In the genomic region with DNA sequence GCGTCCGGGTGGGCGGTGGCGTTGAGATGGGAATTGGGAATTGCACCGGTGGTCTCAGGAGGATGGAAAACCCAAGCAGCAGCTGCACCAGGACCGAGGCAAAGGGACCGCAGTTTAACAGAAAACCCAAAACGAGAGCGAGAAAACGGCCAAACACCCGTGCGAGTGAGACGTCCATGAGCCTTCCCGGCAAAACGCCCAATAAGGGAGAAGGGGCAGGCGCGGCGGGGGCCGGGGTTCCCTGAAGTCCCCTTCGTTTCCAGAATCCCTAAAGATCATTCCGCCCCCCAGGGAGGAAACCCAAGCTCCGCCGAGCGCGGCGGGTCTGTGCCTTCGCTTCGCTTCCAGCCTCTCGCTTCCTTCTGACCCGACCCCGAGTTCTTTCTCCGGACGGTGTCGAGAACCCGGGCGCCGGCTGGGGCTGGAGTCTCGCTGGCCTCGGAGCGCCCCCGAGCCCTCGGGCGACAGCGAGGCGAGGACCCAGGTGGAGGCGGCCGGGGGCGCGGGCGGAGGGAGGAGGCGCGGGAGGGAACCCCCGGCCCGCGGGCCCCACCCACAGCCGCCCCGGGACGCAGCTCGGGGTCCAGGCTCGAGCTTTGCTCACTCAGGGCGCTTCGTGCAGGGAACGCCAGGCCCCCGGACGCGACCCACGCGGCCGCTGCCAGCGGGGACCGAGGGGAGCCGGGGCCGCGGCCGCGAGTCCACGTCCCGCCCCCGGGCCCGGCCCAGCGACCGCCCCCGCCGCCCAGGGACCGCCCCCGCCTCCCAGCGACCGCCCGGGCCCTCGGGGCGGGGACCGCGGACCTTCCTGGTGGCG, we compare ENCODE assay signal across 8 cellular contexts. TPM values are rescaled to one million over a fixed set of nuclear protein-coding genes. Genes with fewer than 3 reads are reported as not detected.
DNase-seq lines count a peak whose midpoint lies in the region; ATAC-seq and TF ChIP-seq lines count a peak whose summit lies in the region.

Gene PGGHG, plus strand, starts transcription at position 799 of the 817 bp plus-strand sequence. CDS start 691 bp downstream, outside the sequence.

- no peak within 1 kb of the TSS for H3K27ac ChIP-seq in fibroblast of lung (ENCODE audit: insufficient read depth, low read length)

- no peaks in the 10 kb centered on the region for H3K9me3 Mint-ChIP-seq in natural killer cell treated with Interleukin-12 subunit alpha and Interleukin-12 subunit beta and Interleukin-15 and Interleukin-18, amount 100 ng/mL, for 72 hours

- no peak for TF ChIP-seq CTCF in fibroblast of lung (conservative IDR thresholded peaks at IDR 0.05 in 1 of 2, IDR thresholded peaks at IDR 0.05 in 1 of 2; ENCODE audit: low read depth in 1 of 2, low read length in 2 of 2)

- peak within 1 kb of the TSS; percentile 9 for H3K9ac ChIP-seq in fibroblast of lung (ENCODE audit: insufficient read depth, low read length)

- no peaks in the 10 kb centered on the region for H3K79me2 ChIP-seq in fibroblast of lung (ENCODE audit: control insufficient read depth, insufficient read depth, low read length)

- no peaks in the 10 kb centered on the region for H4K20me1 ChIP-seq in fibroblast of lung (ENCODE audit: control insufficient read depth, extremely low read depth, insufficient read depth, low read length)

- H3K27me3 ChIP-seq in HAP-1 (ENCODE audit: low read depth), result no peaks in the 10 kb centered on the region
- H3K27me3 ChIP-seq in fibroblast of lung (ENCODE audit: control insufficient read depth, insufficient read depth, low read length), result peaks cover 5% of the 10 kb centered on the region

- in situ Hi-C loops in HAP-1 (cut with MboI; ENCODE audit: low sequenced_read_pairs), result no loop called here

- H3K27me3 Mint-ChIP-seq in natural killer cell treated with Interleukin-12 subunit alpha and Interleukin-12 subunit beta and Interleukin-15 and Interleukin-18, amount 100 ng/mL, for 72 hours, result peaks cover 4 to 18% of the 10 kb centered on the region in 2 donors

- peak; percentile 53 for DNase-seq in Daoy (ENCODE audit: low read depth)
- peak; percentile 35 to 85 for DNase-seq in HAP-1 (ENCODE audit: low spot score in 2 of 2)
- peak; percentile 71 for DNase-seq in NCI-H69 (lab: John Stamatoyannopoulos, UW)
- peak; percentile 76 for DNase-seq in activated T-cell treated with anti-CD3 and anti-CD28 coated beads, Interleukin-2, amount 50 U/mL, for 1 hour
- peak in 1 of 2 donors; percentile 8 for DNase-seq in fibroblast of lung (ENCODE audit: low read depth in 2 of 2)
- DNase-seq in natural killer cell treated with Interleukin-12 subunit alpha and Interleukin-12 subunit beta and Interleukin-15 and Interleukin-18, amount 100 ng/mL, for 72 hours (ENCODE audit: low spot score), result peak; percentile 85
- DNase-seq in pons (ENCODE audit: low spot score), result no peak

- peak within 1 kb of the TSS; percentile 51 to 68 for H3K27ac Mint-ChIP-seq in natural killer cell treated with Interleukin-12 subunit alpha and Interleukin-12 subunit beta and Interleukin-15 and Interleukin-18, amount 100 ng/mL, for 72 hours

- peak within 1 kb of the TSS; percentile 90 for H3K4me3 Mint-ChIP-seq in natural killer cell treated with Interleukin-12 subunit alpha and Interleukin-12 subunit beta and Interleukin-15 and Interleukin-18, amount 100 ng/mL, for 72 hours

- peak; percentile 86 to 92 for ATAC-seq in natural killer cell treated with Interleukin-12 subunit alpha and Interleukin-12 subunit beta and Interleukin-15 and Interleukin-18, amount 100 ng/mL, for 72 hours
- ATAC-seq in GM19467 (IDR thresholded peaks at IDR 0.05; ENCODE audit: unreplicated experiment), result no peak

- H2AFZ ChIP-seq in fibroblast of lung (ENCODE audit: low read length), result peak within 1 kb of the TSS; percentile 33

- peaks cover 17 to 26% of the 10 kb centered on the region in 2 donors for H3K4me1 Mint-ChIP-seq in natural killer cell treated with Interleukin-12 subunit alpha and Interleukin-12 subunit beta and Interleukin-15 and Interleukin-18, amount 100 ng/mL, for 72 hours (ENCODE audit: low read depth in 2 of 2)

- H3K9me3 ChIP-seq in HAP-1, result no peaks in the 10 kb centered on the region
- no peaks in the 10 kb centered on the region for H3K9me3 ChIP-seq in fibroblast of lung (ENCODE audit: control insufficient read depth, insufficient read depth, low read depth, low read length)

- peak within 1 kb of the TSS; percentile 39 for H3K4me2 ChIP-seq in fibroblast of lung (ENCODE audit: extremely low read depth, insufficient read depth, low read length)

- H3K4me3 ChIP-seq in HAP-1 (peak within 1 kb of the TSS; percentile 48), fibroblast of lung (replicated peaks in 1 of 4; ENCODE audit: control extremely low read depth in 1 of 4, insufficient read depth in 1 of 4, low read depth in 3 of 4, low read length in 4 of 4) (peak within 1 kb of the TSS; percentile 11 to 59 (median 37))

- H3K36me3 ChIP-seq in HAP-1 (replicated peaks) (0 out of 2 replicates have a peak, but pooled peaks cover 3% of the 10 kb centered on the region), fibroblast of lung (ENCODE audit: control insufficient read depth, insufficient read depth, low read length) (no peaks in the 10 kb centered on the region)

- H3K4me1 ChIP-seq in HAP-1 (peaks cover 12% of the 10 kb centered on the region), fibroblast of lung (ENCODE audit: control insufficient read depth, extremely low read depth, insufficient read depth, low read length) (no peaks in the 10 kb centered on the region)

- no peaks in the 10 kb centered on the region for H3K36me3 Mint-ChIP-seq in natural killer cell treated with Interleukin-12 subunit alpha and Interleukin-12 subunit beta and Interleukin-15 and Interleukin-18, amount 100 ng/mL, for 72 hours

RNA-seq across cellular contexts. Expression of gene PGGHG, which starts in this region (rescaled TPM):
- total RNA-seq in Daoy (2014; rRNA removed; shearing (Covaris generic)), result 0.42 and 1.4 TPM in 2 replicates
- total RNA-seq in fibroblast of lung, result 8.4 and 8.5 TPM in 2 replicates
- polyA plus RNA-seq in fibroblast of lung, result 3.1 and 4.6 TPM in 2 replicates
- polyA plus RNA-seq in fibroblast of lung (2012), result 4.2 and 6.8 TPM in 2 replicates
- 2.1 and 5.6 TPM in 2 replicates for polyA minus RNA-seq in fibroblast of lung (ENCODE audit: low replicate concordance)
- 10 to 100 TPM; 17.0 to 24.9 TPM for total RNA-seq in natural killer cell treated with Interleukin-12 subunit alpha and Interleukin-12 subunit beta and Interleukin-15 and Interleukin-18, amount 100 ng/mL, for 72 hours
